In genomic region chr4:6257243-6258025, GRCh38 we compare ENCODE assay signal across 12 cellular contexts. TPM values are rescaled to one million over a fixed set of nuclear protein-coding genes. Genes with fewer than 3 reads are reported as not detected.
A peak's percentile ranks its signal among the peaks of the same experiment; 100 is the strongest.
DNase-seq lines count a peak whose midpoint lies in the region; ATAC-seq and TF ChIP-seq lines count a peak whose summit lies in the region.
"Had no signal": no experiment of that assay in that cellular context is flagged by ENCODE, and none has a peak within 500 bp of the region (broad histone marks: within the 10 kb centered on the region; RNA-seq: fewer than 3 reads in every experiment).

No MANE protein-coding gene starts in this region.

- no peak overlapping the region for H3K27ac ChIP-seq in mesendoderm (ENCODE audit: low read depth, low read length)
- no peak overlapping the region for H3K27ac ChIP-seq in OCI-LY7 (ENCODE audit: low read depth, low read length, poor library complexity, severe bottlenecking)

- intact Hi-C loops in OCI-LY7 (cut with micrococcal nuclease; ENCODE audit: unreplicated experiment), result no loop called here

- CTCF ChIA-PET in OCI-LY7 (lab: Charles Lee; ENCODE audit: unreplicated experiment), result interaction anchor here (1.6 kb wide), 1 partner anchor 8 kb away, joined by 4 read pairs; no protein-coding TSS in a partner anchor

- H2AK5ac ChIP-seq in mesendoderm (ENCODE audit: low read length), result no peak overlapping the region

- no TSS peak for BruUV-seq in OCI-LY7 (replicated peaks; lab: Mats Ljungman, UMichigan)

- H3K23ac ChIP-seq in mesendoderm (ENCODE audit: low read length), result peak overlapping the region; percentile 56

- ATAC-seq in HG03175 (IDR thresholded peaks at IDR 0.05; ENCODE audit: unreplicated experiment) (peak; percentile 63), HG03108 (IDR thresholded peaks at IDR 0.05; ENCODE audit: unreplicated experiment) (no peak)

- H3K18ac ChIP-seq in mesendoderm (ENCODE audit: low read length), result no peak overlapping the region

- no peak overlapping the region for H3K4ac ChIP-seq in mesendoderm (ENCODE audit: low read depth, low read length)

- H2AFZ ChIP-seq in OCI-LY7 (ENCODE audit: low read length), result no peak overlapping the region

- no peaks in the 10 kb centered on the region for H3K9me2 ChIP-seq in OCI-LY7 (ENCODE audit: insufficient read depth, low read length)

- H3K27me3 ChIP-seq in mesendoderm (ENCODE audit: insufficient read depth, low read length, poor library complexity), result no peaks in the 10 kb centered on the region

- no peak overlapping the region for H4K5ac ChIP-seq in mesendoderm (ENCODE audit: low read length)

- no CpG with 5 or more reads among the region's 19 CpGs for WGBS in mesendoderm (ENCODE audit: extremely low coverage, insufficient coverage, low lambda C conversion rate)

- H3K4me3 ChIP-seq in mesendoderm (ENCODE audit: low read length) (no peak overlapping the region), OCI-LY7 (ENCODE audit: low read depth, low read length, poor library complexity, severe bottlenecking) (no peak overlapping the region)

- POLR2A ChIA-PET in OCI-LY7 (lab: Charles Lee), result interaction anchor here (1.1 kb wide), 1 partner anchor 15 kb away, joined by 3 read pairs; no protein-coding TSS in a partner anchor

- H2BK15ac ChIP-seq in mesendoderm (replicated peaks; ENCODE audit: low read depth), result no peak overlapping the region

- no peaks in the 10 kb centered on the region for H4K20me1 ChIP-seq in OCI-LY7 (ENCODE audit: insufficient read depth, low read length)

- no peak overlapping the region for H2BK120ac ChIP-seq in mesendoderm (ENCODE audit: low read depth, low read length)

- no peaks in the 10 kb centered on the region for H3K9me3 ChIP-seq in OCI-LY7 (ENCODE audit: low read length)

- peak overlapping the region; percentile 91 for H3K56ac ChIP-seq in mesendoderm (ENCODE audit: low read length)

- H2BK5ac ChIP-seq in mesendoderm (ENCODE audit: low read length), result no peak overlapping the region

- no peak overlapping the region for H4K8ac ChIP-seq in mesendoderm (ENCODE audit: low read depth, low read length)

- peak overlapping the region; percentile 44 for H3K9ac ChIP-seq in mesendoderm (ENCODE audit: low read length)

- peak; percentile 61 for DNase-seq in Daoy (ENCODE audit: low read depth)
- peak; percentile 51 for DNase-seq in astrocyte of the hippocampus (ENCODE audit: low read depth, low spot score)
- DNase-seq in mesendoderm, result peak; percentile 69
- DNase-seq in activated naive CD4-positive, alpha-beta T cell (lab: John Stamatoyannopoulos, UW), result no peak
- DNase-seq in HK-2 (ENCODE audit: unreplicated experiment), result no peak
- DNase-seq in OCI-LY7 (ENCODE audit: low spot score), result no peak
- DNase-seq: activated CD4-positive, CD25-positive, alpha-beta regulatory T cell; left cardiac atrium; stimulated activated naive CD4-positive, alpha-beta T cell had no signal

- H3K79me1 ChIP-seq in mesendoderm (ENCODE audit: low read length), result no peaks in the 10 kb centered on the region

- H3K79me2 ChIP-seq in mesendoderm (ENCODE audit: control insufficient read depth, insufficient read depth, low read length) (no peaks in the 10 kb centered on the region), OCI-LY7 (ENCODE audit: insufficient read depth, low read depth, low read length) (no peaks in the 10 kb centered on the region)

- H3K4me2 ChIP-seq in mesendoderm (ENCODE audit: low read length) (peak overlapping the region; percentile 6), OCI-LY7 (ENCODE audit: low read length) (no peak overlapping the region)

- H3K36me3 ChIP-seq in mesendoderm (ENCODE audit: control insufficient read depth, insufficient read depth, low read length) (no peaks in the 10 kb centered on the region), OCI-LY7 (ENCODE audit: insufficient read depth, low read length) (no peaks in the 10 kb centered on the region)

- no peaks in the 10 kb centered on the region for H3K4me1 ChIP-seq in mesendoderm (ENCODE audit: control insufficient read depth, low read depth, low read length)
- H3K4me1 ChIP-seq in OCI-LY7 (ENCODE audit: insufficient read depth, low read length, poor library complexity, severe bottlenecking), result peaks cover 29% of the 10 kb centered on the region

- TF ChIP-seq CTCF in OCI-LY7 (conservative IDR thresholded peaks at IDR 0.05; ENCODE audit: low read length), result no peak

RNA-seq across cellular contexts. Expression of gene WFS1, which starts 12.2 kb away (rescaled TPM):
- 17.6 and 19.3 TPM in 2 replicates for total RNA-seq in Daoy (2014; rRNA removed; shearing (Covaris generic))
- 23.7 TPM for polyA plus RNA-seq in mesendoderm (2013, experiment 1 of 2)
- 21.6 TPM for polyA plus RNA-seq in mesendoderm (2013, experiment 2 of 2)
- 4.9 and 6.1 TPM in 2 replicates for total RNA-seq in OCI-LY7 (2014; rRNA removed; shearing (Covaris generic))
- 14.3 and 14.5 TPM in 2 replicates for total RNA-seq in OCI-LY7 (2022)

RNA-seq across cellular contexts. Expression of gene JAKMIP1, which starts 57.1 kb away (rescaled TPM):
- 0.40 and 1.3 TPM in 2 replicates for total RNA-seq in Daoy (2014; rRNA removed; shearing (Covaris generic))
- polyA plus RNA-seq in mesendoderm (2013, experiment 1 of 2), result 3.5 TPM
- polyA plus RNA-seq in mesendoderm (2013, experiment 2 of 2), result 3.5 TPM
- 5.1 and 6.0 TPM in 2 replicates for total RNA-seq in OCI-LY7 (2014; rRNA removed; shearing (Covaris generic))
- 4.0 and 4.6 TPM in 2 replicates for total RNA-seq in OCI-LY7 (2022)
- total RNA-seq: LHCN-M2 had no signal

Comparison
In these comparisons a context has a peak if more than half of its experiments do, and no peak if none do; other contexts are left out.
1. DNase-seq: peak in Daoy (single experiment), astrocyte of the hippocampus (single experiment) and mesendoderm (single experiment); none in activated naive CD4-positive, alpha-beta T cell (0 of 4), HK-2 (single experiment) and OCI-LY7 (single experiment).